8 cellular contexts compared by ENCODE assay signal in genomic region chr11:9613118-9613829, GRCh38. TPM values are rescaled to one million over a fixed set of nuclear protein-coding genes. Genes with fewer than 3 reads are reported as not detected.
DNase-seq lines count a peak whose midpoint lies in the region; FAIRE-seq and TF ChIP-seq lines count a peak whose summit lies in the region.

No MANE protein-coding gene starts in this region.

- CTCF ChIA-PET in endothelial cell of umbilical vein (lab: Charles Lee) = interaction anchor here (0.6 to 2.6 kb wide), 33 partner anchors 9 to 753 kb away, joined by 3 to 65 read pairs (median 5); partner anchors contain the start of gene WEE1

- H3K36me3 ChIP-seq in NT2/D1 (ENCODE audit: insufficient read depth, insufficient read length, low read length) (no peaks in the 10 kb centered on the region), endothelial cell of umbilical vein (ENCODE audit: control insufficient read depth in 2 of 2, extremely low read depth in 1 of 2, insufficient read depth in 2 of 2, low read length in 2 of 2) (no peaks in the 10 kb centered on the region)

- TF ChIP-seq CTCF in GM20000 (IDR thresholded peaks at IDR 0.05; ENCODE audit: extremely low read depth, missing control alignments) = peak; percentile 96
- TF ChIP-seq CTCF in endothelial cell of umbilical vein (IDR thresholded peaks at IDR 0.05; ENCODE audit: extremely low read depth in 1 of 2, insufficient read depth in 1 of 2, low read depth in 1 of 2, low read length in 2 of 2) = peak; percentile 95 to 96

- TSS peak; percentile 93 for BruUV-seq in endothelial cell of umbilical vein (replicated peaks; lab: Mats Ljungman, UMichigan)

- H3K79me2 ChIP-seq in endothelial cell of umbilical vein (ENCODE audit: control insufficient read depth, insufficient read depth, low read length) = no peaks in the 10 kb centered on the region

- peak; percentile 90 for FAIRE-seq in endothelial cell of umbilical vein (lab: Jason Lieb, UNC)

- peak; percentile 81 for DNase-seq in COR-L47 (lab: John Stamatoyannopoulos, UW)
- DNase-seq in GM20000 (ENCODE audit: low spot score) = peak; percentile 86
- peak in 74 of 76 experiments; percentile 17 to 90 (median 76) for DNase-seq in HUDEP-2 (lab: John Stamatoyannopoulos, UW; ENCODE audit: unreplicated experiment in 76 of 76)
- DNase-seq in NT2/D1 (ENCODE audit: low read depth, low spot score) = peak; percentile 95
- DNase-seq in activated CD8-positive, alpha-beta memory T cell treated with anti-CD3 and anti-CD28 coated beads, Interleukin-2, amount 50 U/mL, for 48 hours = peak; percentile 90
- peak; percentile 99 for DNase-seq in endothelial cell of umbilical vein (ENCODE audit: low read depth, low spot score)
- peak; percentile 93 for DNase-seq in midbrain (lab: John Stamatoyannopoulos, UW)
- DNase-seq in stimulated activated CD8-positive, alpha-beta memory T cell treated with anti-CD3 and anti-CD28 coated beads, Interleukin-2, amount 100 ng/mL, for 1 hour (ENCODE audit: low read depth in 2 of 2) = peak; percentile 72 to 76

- POLR2A ChIA-PET in endothelial cell of umbilical vein (lab: Charles Lee) = interaction anchor here (1.2 to 1.6 kb wide), 2 partner anchors 75 to 153 kb away, joined by 3 read pairs; partner anchors contain the start of gene ZNF143

- peak overlapping the region; percentile 100 for H3K27ac ChIP-seq in endothelial cell of umbilical vein (ENCODE audit: insufficient read depth, low read depth, low read length)

- H3K9me1 ChIP-seq in endothelial cell of umbilical vein (replicated peaks; ENCODE audit: control insufficient read depth, extremely low read depth, insufficient read depth, low read length) = no peaks in the 10 kb centered on the region

- intact Hi-C loops in endothelial cell of umbilical vein (cut with micrococcal nuclease) = loop anchor here (1.0 to 5.0 kb wide), 13 partner anchors 13 to 694 kb away; partner anchors contain the start of genes ADM, SWAP70, WEE1 and ZNF143

- H2AFZ ChIP-seq in endothelial cell of umbilical vein (ENCODE audit: low read depth, low read length) = peak overlapping the region; percentile 12

- H3K9ac ChIP-seq in NT2/D1 (ENCODE audit: insufficient read length, low read depth) (peak overlapping the region; percentile 88), endothelial cell of umbilical vein (replicated peaks; ENCODE audit: extremely low read depth, insufficient read depth, low read length) (peak overlapping the region; percentile 98)

- H3K27me3 ChIP-seq in NT2/D1 (ENCODE audit: insufficient read depth, insufficient read length) (no peaks in the 10 kb centered on the region), endothelial cell of umbilical vein (ENCODE audit: control insufficient read depth in 2 of 2, insufficient read depth in 2 of 2, low read length in 2 of 2) (no peaks in the 10 kb centered on the region)

- no peak for TF ChIP-seq POLR2A in endothelial cell of umbilical vein (IDR thresholded peaks at IDR 0.05; ENCODE audit: low read depth, low read length)

- H3K4me2 ChIP-seq in endothelial cell of umbilical vein (ENCODE audit: insufficient read depth, low read length) = peak overlapping the region; percentile 78

- H3K4me3 ChIP-seq in NT2/D1 (ENCODE audit: insufficient read length, low read depth) = peak overlapping the region; percentile 48
- H3K4me3 ChIP-seq in endothelial cell of umbilical vein (replicated peaks in 1 of 3; ENCODE audit: insufficient read depth in 1 of 3, low read depth in 1 of 3, low read length in 3 of 3) = peak overlapping the region in 2 of 3 experiments; percentile 16 to 43

- H3K9me3 ChIP-seq in NT2/D1 (ENCODE audit: insufficient read depth, low read length) (no peaks in the 10 kb centered on the region), endothelial cell of umbilical vein (replicated peaks; ENCODE audit: control insufficient read depth, insufficient read depth, low read length) (no peaks in the 10 kb centered on the region)

- dilution Hi-C loops in endothelial cell of umbilical vein (cut with MboI; ENCODE audit: extremely low pct_ligation_motif_present, low sequenced_read_pairs) = loop anchor here (25.0 kb wide), 1 partner anchor 124 kb away; no protein-coding TSS in a partner anchor

- H3K4me1 ChIP-seq in NT2/D1 (ENCODE audit: insufficient read depth, insufficient read length) = no peaks in the 10 kb centered on the region
- H3K4me1 ChIP-seq in endothelial cell of umbilical vein (ENCODE audit: control insufficient read depth, extremely low read depth, insufficient read depth, low read length) = peaks cover 36% of the 10 kb centered on the region

- H4K20me1 ChIP-seq in endothelial cell of umbilical vein (replicated peaks; ENCODE audit: control insufficient read depth, extremely low read depth, insufficient read depth, low read length) = no peaks in the 10 kb centered on the region

TF ChIP-seq in endothelial cell of umbilical vein, 7 proteins besides CTCF, POLR2A, EP300 and RAD21:
- TF ChIP-seq JUN (IDR thresholded peaks at IDR 0.05; ENCODE audit: borderline replicate concordance, insufficient read depth, insufficient read length, low read depth) (peak; percentile 99), POLR2AphosphoS5 (IDR thresholded peaks at IDR 0.05; ENCODE audit: insufficient read depth, low read depth, low read length) (peak; percentile 93), FOS (IDR thresholded peaks at IDR 0.05; ENCODE audit: borderline replicate concordance, insufficient read depth, low read length) (peak; percentile 97), MYC (IDR thresholded peaks at IDR 0.05; ENCODE audit: low read depth, low read length) (no peak), GATA2 (IDR thresholded peaks at IDR 0.05; ENCODE audit: insufficient read depth, insufficient read length, low read depth, low read length) (no peak), MAX (IDR thresholded peaks at IDR 0.05; ENCODE audit: insufficient read depth, insufficient read length) (peak; percentile 10)
TF ChIP-seq in endothelial cell of umbilical vein: peak in this region for 4.

RNA-seq across cellular contexts. Expression of gene WEE1, which starts 39.8 kb away (rescaled TPM):
- 42.8 and 47.0 TPM in 2 replicates for total RNA-seq in endothelial cell of umbilical vein
- 12.4 and 19.2 TPM in 2 replicates for polyA plus RNA-seq in endothelial cell of umbilical vein
- 17.8 and 19.4 TPM in 2 replicates for polyA plus RNA-seq in endothelial cell of umbilical vein (2011; cell fraction: cytosol; rRNA removed)
- polyA plus RNA-seq in endothelial cell of umbilical vein (2011; cell fraction: nucleus; rRNA removed) = 93.8 and 122 TPM in 2 replicates
- 21.2 and 27.5 TPM in 2 replicates for polyA plus RNA-seq in endothelial cell of umbilical vein (2012)
- 27.2 and 28.9 TPM in 2 replicates for polyA minus RNA-seq in endothelial cell of umbilical vein
- polyA minus RNA-seq in endothelial cell of umbilical vein (2011; cell fraction: cytosol; rRNA and poly(A)+ RNA removed) = 34.8 TPM
- polyA minus RNA-seq in endothelial cell of umbilical vein (2011; cell fraction: nucleus; rRNA and poly(A)+ RNA removed) = 92.7 and 117 TPM in 2 replicates

RNA-seq across cellular contexts. Expression of gene SWAP70, which starts 50.6 kb away (rescaled TPM):
- 156 and 165 TPM in 2 replicates for total RNA-seq in endothelial cell of umbilical vein
- polyA plus RNA-seq in endothelial cell of umbilical vein = 39.6 and 52.5 TPM in 2 replicates
- 62.4 and 66.8 TPM in 2 replicates for polyA plus RNA-seq in endothelial cell of umbilical vein (2011; cell fraction: cytosol; rRNA removed)
- polyA plus RNA-seq in endothelial cell of umbilical vein (2011; cell fraction: nucleus; rRNA removed) = 49.5 and 63.1 TPM in 2 replicates
- polyA plus RNA-seq in endothelial cell of umbilical vein (2012) = 106 and 152 TPM in 2 replicates
- 89.0 and 89.6 TPM in 2 replicates for polyA minus RNA-seq in endothelial cell of umbilical vein
- 16.4 TPM for polyA minus RNA-seq in endothelial cell of umbilical vein (2011; cell fraction: cytosol; rRNA and poly(A)+ RNA removed)
- polyA minus RNA-seq in endothelial cell of umbilical vein (2011; cell fraction: nucleus; rRNA and poly(A)+ RNA removed) = 49.5 and 64.0 TPM in 2 replicates

Comparison
In these comparisons a context has a peak if more than half of its experiments do, and no peak if none do; other contexts are left out.
1. Peak in every context shown above with its lines: DNase-seq, H3K4me3 ChIP-seq and H3K27ac ChIP-seq.